9 cellular contexts compared by ENCODE assay signal in genomic region chr1:38138498-38139233, GRCh38.
DNase-seq lines count a peak whose midpoint lies in the region; FAIRE-seq and TF ChIP-seq lines count a peak whose summit lies in the region.
"Had no signal": no experiment of that assay in that cellular context is flagged by ENCODE, and none has a peak within 500 bp of the region (broad histone marks: within the 10 kb centered on the region; RNA-seq: fewer than 3 reads in every experiment).

No MANE protein-coding gene starts in this region.

- DNase-seq in AG08396 (ENCODE audit: low spot score) (peak; percentile 91), NCI-H446 (lab: John Stamatoyannopoulos, UW) (peak; percentile 95 to 98), epidermal melanocyte (ENCODE audit: insufficient read length, low spot score) (peak; percentile 76), mucosa of gallbladder (ENCODE audit: low spot score) (peak; percentile 80), D721Med (ENCODE audit: insufficient read length, low spot score) (no peak), DMS53 treated with DMSO at 0.1 percent for 48 hours (lab: John Stamatoyannopoulos, UW; ENCODE audit: unreplicated experiment) (no peak)
- DNase-seq in activated CD4-positive, alpha-beta T cell treated with anti-CD3 and anti-CD28 coated beads for 1 hour: no peak
- no peak for DNase-seq in activated CD4-positive, alpha-beta T cell treated with anti-CD3 and anti-CD28 coated beads, Interleukin-2, amount 50 U/mL, for 48 hours

- no peak for TF ChIP-seq CTCF in D721Med (IDR thresholded peaks at IDR 0.05; ENCODE audit: insufficient read depth, missing control alignments)

- no peak for FAIRE-seq in D721Med (lab: Jason Lieb, UNC)
- FAIRE-seq: G401.6 had no signal

Comparison
In these comparisons a context has a peak if more than half of its experiments do, and no peak if none do; other contexts are left out.
1. DNase-seq: peak in AG08396 (single experiment), NCI-H446 (2 of 2), epidermal melanocyte (single experiment) and mucosa of gallbladder (single experiment); none in D721Med (single experiment), activated CD4-positive, alpha-beta T cell treated with anti-CD3 and anti-CD28 coated beads for 1 hour (single experiment), DMS53 treated with DMSO at 0.1 percent for 48 hours (single experiment) and activated CD4-positive, alpha-beta T cell treated with anti-CD3 and anti-CD28 coated beads, Interleukin-2, amount 50 U/mL, for 48 hours (0 of 2).